In the genomic region with DNA sequence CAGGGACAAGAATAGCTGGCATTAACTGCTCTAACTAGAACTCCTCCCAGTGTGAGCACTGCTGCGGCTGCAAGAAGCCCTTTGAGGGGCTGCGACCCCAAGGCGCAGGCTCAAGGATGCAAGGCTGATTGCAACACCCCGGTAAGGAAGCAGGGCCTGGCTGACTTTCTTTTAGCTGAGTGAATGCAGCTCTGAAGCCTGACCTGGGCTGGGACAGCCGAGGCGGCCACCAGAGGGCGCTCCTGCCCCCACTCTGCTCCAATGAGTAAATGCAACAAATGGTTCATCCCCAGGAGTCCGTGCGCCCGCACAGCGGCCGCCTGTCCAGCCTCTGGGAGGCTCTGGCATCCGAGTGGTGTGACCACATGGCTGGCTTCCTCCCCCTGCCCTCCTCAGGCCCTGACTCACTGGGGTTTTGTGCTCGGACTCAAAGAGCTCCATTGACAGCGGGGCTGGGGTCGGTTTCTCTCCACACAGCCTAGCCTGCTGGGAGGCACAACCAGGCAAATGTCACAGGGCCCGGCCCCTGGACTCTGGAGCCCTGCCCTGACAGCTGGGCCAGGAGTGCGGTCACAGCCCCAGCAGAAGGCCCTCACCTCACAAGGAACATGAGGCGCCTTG, we compare ENCODE assay signal across 8 cellular contexts. TPM values are rescaled to one million over a fixed set of nuclear protein-coding genes. Genes with fewer than 3 reads are reported as not detected.
A peak's percentile ranks its signal among the peaks of the same experiment; 100 is the strongest.
DNase-seq lines count a peak whose midpoint lies in the region; ATAC-seq, FAIRE-seq and TF ChIP-seq lines count a peak whose summit lies in the region.

A gene with protein sequence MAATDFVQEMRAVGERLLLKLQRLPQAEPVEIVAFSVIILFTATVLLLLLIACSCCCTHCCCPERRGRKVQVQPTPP (plus strand): TSS at position 572 of the 621 bp plus-strand sequence. CDS start 6,768 bp downstream, outside the sequence.

- TF ChIP-seq CTCF in OCI-LY1 (IDR thresholded peaks at IDR 0.05; ENCODE audit: low read length) = peak; percentile 93
- TF ChIP-seq CTCF in endothelial cell of umbilical vein (IDR thresholded peaks at IDR 0.05; ENCODE audit: extremely low read depth in 1 of 2, insufficient read depth in 1 of 2, low read depth in 1 of 2, low read length in 2 of 2) = peak; percentile 92 to 97

- H3K9me3 ChIP-seq in OCI-LY1 (ENCODE audit: low read length) (no peaks in the 10 kb centered on the region), endothelial cell of umbilical vein (replicated peaks; ENCODE audit: control insufficient read depth, insufficient read depth, low read length) (no peaks in the 10 kb centered on the region)

- H3K4me1 ChIP-seq in OCI-LY1 (ENCODE audit: insufficient read depth, low read length, severe bottlenecking) (no peaks in the 10 kb centered on the region), endothelial cell of umbilical vein (ENCODE audit: control insufficient read depth, extremely low read depth, insufficient read depth, low read length) (peaks cover 12% of the 10 kb centered on the region)

- POLR2A ChIA-PET in endothelial cell of umbilical vein (lab: Charles Lee) = interaction anchor here (0.6 to 1.6 kb wide), 5 partner anchors 10 to 117 kb away, joined by 3 to 9 read pairs (median 7); no protein-coding TSS in a partner anchor

- H4K20me1 ChIP-seq in OCI-LY1 (ENCODE audit: insufficient read depth, low read length) (no peaks in the 10 kb centered on the region), endothelial cell of umbilical vein (replicated peaks; ENCODE audit: control insufficient read depth, extremely low read depth, insufficient read depth, low read length) (no peaks in the 10 kb centered on the region)

- BruUV-seq in endothelial cell of umbilical vein (replicated peaks; lab: Mats Ljungman, UMichigan) = no TSS peak

- DNase-seq in COR-L47 (lab: John Stamatoyannopoulos, UW) (peak; percentile 48), activated T-cell treated with anti-CD3 and anti-CD28 coated beads for 1 hour (ENCODE audit: low read depth) (peak; percentile 77), endothelial cell of umbilical vein (ENCODE audit: low read depth, low spot score) (peak; percentile 71), midbrain (lab: John Stamatoyannopoulos, UW) (peak; percentile 96)
- DNase-seq in stimulated activated CD8-positive, alpha-beta memory T cell treated with anti-CD3 and anti-CD28 coated beads, Interleukin-12 subunit alpha, Interleukin-12 subunit beta, amount 100 ng/mL, for 4 hours (ENCODE audit: low read depth) = peak; percentile 62

- H3K4me2 ChIP-seq in OCI-LY1 (ENCODE audit: low read length) = no peak within 1 kb of the TSS
- H3K4me2 ChIP-seq in endothelial cell of umbilical vein (ENCODE audit: insufficient read depth, low read length) = no peak within 1 kb of the TSS

- intact Hi-C loops in endothelial cell of umbilical vein (cut with micrococcal nuclease) = loop anchor here (1.0 kb wide), 5 partner anchors 20 to 207 kb away; no protein-coding TSS in a partner anchor

- H2AFZ ChIP-seq in OCI-LY1 (ENCODE audit: low read length) = no peak within 1 kb of the TSS
- H2AFZ ChIP-seq in endothelial cell of umbilical vein (ENCODE audit: low read depth, low read length) = peak within 1 kb of the TSS; percentile 40

- H3K9ac ChIP-seq in OCI-LY1 (ENCODE audit: low read length) (no peak within 1 kb of the TSS), endothelial cell of umbilical vein (replicated peaks; ENCODE audit: extremely low read depth, insufficient read depth, low read length) (no peak within 1 kb of the TSS)

- H3K27ac ChIP-seq in OCI-LY1 (ENCODE audit: low read depth, low read length, poor library complexity, severe bottlenecking) (no peak within 1 kb of the TSS), endothelial cell of umbilical vein (ENCODE audit: insufficient read depth, low read depth, low read length) (peak within 1 kb of the TSS; percentile 29)

- H3K9me2 ChIP-seq in OCI-LY1 (ENCODE audit: low read depth, low read length) = no peaks in the 10 kb centered on the region

- dilution Hi-C loops in endothelial cell of umbilical vein (cut with MboI; ENCODE audit: extremely low pct_ligation_motif_present, low sequenced_read_pairs) = no loop called here

- no peaks in the 10 kb centered on the region for H3K9me1 ChIP-seq in endothelial cell of umbilical vein (replicated peaks; ENCODE audit: control insufficient read depth, extremely low read depth, insufficient read depth, low read length)

- no peaks in the 10 kb centered on the region for H3F3A ChIP-seq in OCI-LY1 (ENCODE audit: insufficient read depth, low read length)

- CTCF ChIA-PET in endothelial cell of umbilical vein (lab: Charles Lee) = interaction anchor here (0.5 to 16.3 kb wide), 50 partner anchors 9 to 368 kb away, joined by 3 to 625 read pairs (median 7); a partner anchor contains a TSS

- H3K4me3 ChIP-seq in OCI-LY1 (ENCODE audit: low read depth, low read length, poor library complexity, severe bottlenecking) (no peak within 1 kb of the TSS), endothelial cell of umbilical vein (replicated peaks in 1 of 3; ENCODE audit: insufficient read depth in 1 of 3, low read depth in 1 of 3, low read length in 3 of 3) (no peak within 1 kb of the TSS)

- TF ChIP-seq POLR2A in endothelial cell of umbilical vein (IDR thresholded peaks at IDR 0.05; ENCODE audit: low read depth, low read length) = no peak

- H3K79me2 ChIP-seq in OCI-LY1 (ENCODE audit: insufficient read depth, low read length) (no peaks in the 10 kb centered on the region), endothelial cell of umbilical vein (ENCODE audit: control insufficient read depth, insufficient read depth, low read length) (no peaks in the 10 kb centered on the region)

- ATAC-seq in HG02588 (IDR thresholded peaks at IDR 0.05; ENCODE audit: unreplicated experiment) (peak; percentile 52), HG03045 (IDR thresholded peaks at IDR 0.05; ENCODE audit: unreplicated experiment) (no peak)

- FAIRE-seq in endothelial cell of umbilical vein (lab: Jason Lieb, UNC) = peak; percentile 74

- H3K36me3 ChIP-seq in OCI-LY1 (ENCODE audit: insufficient read depth, low read length) (peaks cover 16% of the 10 kb centered on the region; the same call in 1 of the 2 replicates), endothelial cell of umbilical vein (ENCODE audit: control insufficient read depth in 2 of 2, extremely low read depth in 1 of 2, insufficient read depth in 2 of 2, low read length in 2 of 2) (no peaks in the 10 kb centered on the region)

- H3K27me3 ChIP-seq in OCI-LY1 (ENCODE audit: insufficient read depth, low read length) (no peaks in the 10 kb centered on the region), endothelial cell of umbilical vein (ENCODE audit: control insufficient read depth in 2 of 2, insufficient read depth in 2 of 2, low read length in 2 of 2) (no peaks in the 10 kb centered on the region)

TF ChIP-seq in endothelial cell of umbilical vein, 7 proteins besides CTCF, POLR2A, EP300 and RAD21:
- no peak for TF ChIP-seq MYC (IDR thresholded peaks at IDR 0.05; ENCODE audit: low read depth, low read length)
- TF ChIP-seq POLR2AphosphoS5 (IDR thresholded peaks at IDR 0.05; ENCODE audit: insufficient read depth, low read depth, low read length) = no peak
- TF ChIP-seq EZH2 (IDR thresholded peaks at IDR 0.05; ENCODE audit: borderline replicate concordance, low read depth, low read length, severe bottlenecking) = no peak
- TF ChIP-seq GATA2 (IDR thresholded peaks at IDR 0.05; ENCODE audit: insufficient read depth, insufficient read length, low read depth, low read length) = no peak
- TF ChIP-seq, protein P1, sequence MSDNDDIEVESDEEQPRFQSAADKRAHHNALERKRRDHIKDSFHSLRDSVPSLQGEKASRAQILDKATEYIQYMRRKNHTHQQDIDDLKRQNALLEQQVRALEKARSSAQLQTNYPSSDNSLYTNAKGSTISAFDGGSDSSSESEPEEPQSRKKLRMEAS (IDR thresholded peaks at IDR 0.05; ENCODE audit: insufficient read depth, insufficient read length) = no peak
- no peak for TF ChIP-seq JUN (IDR thresholded peaks at IDR 0.05; ENCODE audit: borderline replicate concordance, insufficient read depth, insufficient read length, low read depth)
- TF ChIP-seq FOS (IDR thresholded peaks at IDR 0.05; ENCODE audit: borderline replicate concordance, insufficient read depth, low read length) = no peak

RNA-seq across cellular contexts. Expression of the gene that starts here (rescaled TPM):
- not detected in 2 replicates for total RNA-seq in endothelial cell of umbilical vein
- not detected in 2 replicates for polyA plus RNA-seq in endothelial cell of umbilical vein
- not detected in 2 replicates for polyA plus RNA-seq in endothelial cell of umbilical vein (2011; cell fraction: cytosol; rRNA removed)
- polyA plus RNA-seq in endothelial cell of umbilical vein (2011; cell fraction: nucleus; rRNA removed) = 0.24 and 0.31 TPM in 2 replicates
- polyA plus RNA-seq in endothelial cell of umbilical vein (2012) = 0.20 and 0.33 TPM in 2 replicates
- not detected in 2 replicates for polyA minus RNA-seq in endothelial cell of umbilical vein
- polyA minus RNA-seq in endothelial cell of umbilical vein (2011; cell fraction: cytosol; rRNA and poly(A)+ RNA removed) = not detected
- not detected in 2 replicates for polyA minus RNA-seq in endothelial cell of umbilical vein (2011; cell fraction: nucleus; rRNA and poly(A)+ RNA removed)

Comparison
In these comparisons a context has a peak if more than half of its experiments do, and no peak if none do; other contexts are left out.
1. Peak in DNase-seq and H3K27ac ChIP-seq in endothelial cell of umbilical vein; RNA of the gene not detected or under 1 TPM.